In genomic region chr13:58181111-58181510, GRCh38 we compare ENCODE assay signal across 29 cellular contexts.
DNase-seq lines count a peak whose midpoint lies in the region; TF ChIP-seq lines count a peak whose summit lies in the region.
"Had no signal": no experiment of that assay in that cellular context is flagged by ENCODE, and none has a peak within 500 bp of the region (broad histone marks: within the 10 kb centered on the region; RNA-seq: fewer than 3 reads in every experiment).

No MANE protein-coding gene starts in this region.

- H3K9me3 ChIP-seq in sigmoid colon, result peaks cover 0 to 6% (median 0%) of the 10 kb centered on the region in 4 donors
- H3K9me3 ChIP-seq: A549, BE2C, BLaER1, Caco-2 had no signal

- no peak for TF ChIP-seq POLR2A in sigmoid colon (IDR thresholded peaks at IDR 0.05)

- no peaks in the 10 kb centered on the region for H3K4me1 ChIP-seq in sigmoid colon
- H3K4me1 ChIP-seq: A549; BE2C; BLaER1; BLaER1 treated with 17β-estradiol and CSF1 and Interleukin-3, amounts not matched to agents 10 nM and 100 nM; Caco-2 had no signal

- 95% methylated on average over 3 of the region's 3 CpGs for WGBS in sigmoid colon, 2 donors

- H3K27ac ChIP-seq in sigmoid colon, result no peak overlapping the region
- H3K27ac ChIP-seq: 22Rv1; A549; BLaER1; BLaER1 treated with 17β-estradiol and CSF1 and Interleukin-3, amounts not matched to agents 10 nM and 100 nM; C4-2B had no signal

- no peak for TF ChIP-seq EP300 in sigmoid colon (IDR thresholded peaks at IDR 0.05)

- no peak overlapping the region for H3K4me3 ChIP-seq in sigmoid colon
- H3K4me3 ChIP-seq: A549; BLaER1; BLaER1 treated with 17β-estradiol and CSF1 and Interleukin-3, amounts not matched to agents 10 nM and 100 nM had no signal

- TF ChIP-seq CTCF in sigmoid colon (IDR thresholded peaks at IDR 0.05), result no peak

- no peaks in the 10 kb centered on the region for H3K36me3 ChIP-seq in sigmoid colon
- H3K36me3 ChIP-seq: BE2C; BLaER1; BLaER1 treated with 17β-estradiol and CSF1 and Interleukin-3, amounts not matched to agents 10 nM and 100 nM had no signal

- DNase-seq in posterior vena cava (ENCODE audit: low spot score), result peak; percentile 72
- peak; percentile 49 for DNase-seq in sigmoid colon
- DNase-seq in DMS153 treated with DMSO at 0.1 percent for 48 hours (lab: John Stamatoyannopoulos, UW; ENCODE audit: unreplicated experiment), result no peak
- DNase-seq in NCI-H2029 (lab: John Stamatoyannopoulos, UW), result no peak
- DNase-seq: 8988T; ACHN; AML-193; BE2C; C1 segment of cervical spinal cord; Caco-2; Calu3; CD4-positive, alpha-beta memory T cell; CD4-positive, alpha-beta T cell; CD4-positive, CD25-positive, alpha-beta regulatory T cell; CD8-positive, alpha-beta memory T cell; CD8-positive, alpha-beta T cell; COR-L47; DMS 273 treated with DMSO at 0.1 percent for 48 hours; DMS153; DMS53; DMS79; DMS79 treated with DMSO at 0.1 percent for 48 hours; DND-41; EL had no signal

- intact Hi-C loops in posterior vena cava (cut with DNase I) (no loop called here), sigmoid colon (cut with DNase I) (no loop called here)

- no peaks in the 10 kb centered on the region for H3K27me3 ChIP-seq in sigmoid colon
- H3K27me3 ChIP-seq: BE2C; BLaER1; BLaER1 treated with 17β-estradiol and CSF1 and Interleukin-3, amounts not matched to agents 10 nM and 100 nM had no signal

Comparison
In these comparisons a context has a peak if more than half of its experiments do, and no peak if none do; other contexts are left out.
1. DNase-seq: peak in posterior vena cava (single experiment) and sigmoid colon (single experiment); none in DMS153 treated with DMSO at 0.1 percent for 48 hours (single experiment) and NCI-H2029 (single experiment).